Comparison of ENCODE assay signal across 23 cellular contexts in the genomic region with DNA sequence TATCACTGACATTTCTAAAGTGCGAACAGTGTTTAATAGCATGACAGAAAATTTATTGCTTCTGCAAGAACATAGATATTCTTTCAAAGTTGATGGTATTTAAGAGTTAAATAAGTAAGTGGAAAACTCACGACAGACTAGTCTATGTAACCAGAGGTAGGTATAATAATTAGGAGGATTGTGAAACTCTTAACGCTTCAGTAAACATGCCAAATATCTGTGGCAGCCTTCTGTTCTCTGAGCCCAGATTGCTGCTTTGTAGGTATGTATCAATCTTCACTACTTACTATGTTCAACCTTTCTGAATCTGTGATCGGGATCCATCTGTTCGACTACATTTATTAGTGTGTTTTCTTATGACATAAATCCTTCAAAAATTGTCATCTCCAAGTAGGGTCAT. TPM values are rescaled to one million over a fixed set of nuclear protein-coding genes. Genes with fewer than 3 reads are reported as not detected.
A peak's percentile ranks its signal among the peaks of the same experiment; 100 is the strongest.
DNase-seq lines count a peak whose midpoint lies in the region; ATAC-seq and TF ChIP-seq lines count a peak whose summit lies in the region.
"Had no signal": no experiment of that assay in that cellular context is flagged by ENCODE, and none has a peak within 500 bp of the region (broad histone marks: within the 10 kb centered on the region; RNA-seq: fewer than 3 reads in every experiment).

No MANE protein-coding gene starts in this region.

- intact Hi-C loops in right lobe of liver (cut with DNase I), result no loop called here

- ATAC-seq in right lobe of liver (peak in 3 of 4 donors; percentile 52 to 60 (median 55)), GM21360 (IDR thresholded peaks at IDR 0.05; ENCODE audit: unreplicated experiment) (no peak), GM21381 (IDR thresholded peaks at IDR 0.05; ENCODE audit: unreplicated experiment) (no peak)
- ATAC-seq: GM12878 had no signal

- no peaks in the 10 kb centered on the region for H3K9me3 ChIP-seq in right lobe of liver
- H3K9me3 ChIP-seq: BE2C; BLaER1 treated with 17β-estradiol and CSF1 and Interleukin-3, amounts not matched to agents 10 nM and 100 nM had no signal

- WGBS in right lobe of liver (ENCODE audit: insufficient coverage, low coverage, low lambda C conversion rate, missing lambda C conversion rate), result 41% methylated on average over 5 of the region's 5 CpGs

- TF ChIP-seq CTCF in epithelial cell of esophagus (IDR thresholded peaks at IDR 0.05; ENCODE audit: insufficient read depth, low read depth, low read length, missing control alignments) (no peak), right lobe of liver (IDR thresholded peaks at IDR 0.05) (no peak)

- H3K4me3 ChIP-seq in epithelial cell of esophagus (ENCODE audit: low read length), result no peak overlapping the region
- H3K4me3 ChIP-seq in right lobe of liver, result no peak overlapping the region
- H3K4me3 ChIP-seq: BLaER1 treated with 17β-estradiol and CSF1 and Interleukin-3, amounts not matched to agents 10 nM and 100 nM; GM12878; GM23248 had no signal

- no peaks in the 10 kb centered on the region for H3K27me3 ChIP-seq in right lobe of liver
- H3K27me3 ChIP-seq: BE2C had no signal

- H3K4me1 ChIP-seq in right lobe of liver, result peaks cover 0 to 12% (median 0%) of the 10 kb centered on the region in 4 donors
- H3K4me1 ChIP-seq: BE2C; BLaER1 treated with 17β-estradiol and CSF1 and Interleukin-3, amounts not matched to agents 10 nM and 100 nM had no signal

- TF ChIP-seq POLR2A in right lobe of liver (IDR thresholded peaks at IDR 0.05), result no peak

- DNase-seq in NCI-H524 (lab: John Stamatoyannopoulos, UW), result peak; percentile 0 to 55
- DNase-seq in NCI-H524 treated with DMSO at 0.1 percent for 48 hours (lab: John Stamatoyannopoulos, UW), result no peak
- peak; percentile 1 for DNase-seq in epithelial cell of esophagus (ENCODE audit: low read depth)
- no peak for DNase-seq in right lobe of liver
- peak; percentile 73 for DNase-seq in renal cortical epithelial cell (ENCODE audit: low read depth)
- no peak for DNase-seq in medulla oblongata (ENCODE audit: extremely low spot score)
- DNase-seq: ACHN; AML-193; BE2C; CD4-positive, alpha-beta T cell; CD8-positive, alpha-beta memory T cell; DMS 273 treated with DMSO at 0.1 percent for 48 hours; DMS79; EL; GDM1; GM23248; H7 had no signal

- no peaks in the 10 kb centered on the region for H3K36me3 ChIP-seq in right lobe of liver
- H3K36me3 ChIP-seq: BE2C; BLaER1 treated with 17β-estradiol and CSF1 and Interleukin-3, amounts not matched to agents 10 nM and 100 nM had no signal

- no peak overlapping the region for H3K27ac ChIP-seq in right lobe of liver
- H3K27ac ChIP-seq: 22Rv1; BLaER1 treated with 17β-estradiol and CSF1 and Interleukin-3, amounts not matched to agents 10 nM and 100 nM; GM23248 had no signal

RNA-seq across cellular contexts. Expression of gene SPANXB1, which starts 53.6 kb away (rescaled TPM):
- not detected for total RNA-seq in right lobe of liver
- not detected in 2 replicates for total RNA-seq in renal cortical epithelial cell
- total RNA-seq: CD4-positive, alpha-beta T cell; CD8-positive, alpha-beta memory T cell; GM12878; GM23248; H1; H7 had no signal

Comparison
In these comparisons a context has a peak if more than half of its experiments do, and no peak if none do; other contexts are left out.
1. DNase-seq: peak in NCI-H524 (2 of 2), epithelial cell of esophagus (single experiment) and renal cortical epithelial cell (single experiment); none in NCI-H524 treated with DMSO at 0.1 percent for 48 hours (single experiment), right lobe of liver (0 of 3) and medulla oblongata (single experiment).
2. ATAC-seq: peak in right lobe of liver (3 of 4); none in GM21360 (single experiment) and GM21381 (single experiment).